In the genomic region with DNA sequence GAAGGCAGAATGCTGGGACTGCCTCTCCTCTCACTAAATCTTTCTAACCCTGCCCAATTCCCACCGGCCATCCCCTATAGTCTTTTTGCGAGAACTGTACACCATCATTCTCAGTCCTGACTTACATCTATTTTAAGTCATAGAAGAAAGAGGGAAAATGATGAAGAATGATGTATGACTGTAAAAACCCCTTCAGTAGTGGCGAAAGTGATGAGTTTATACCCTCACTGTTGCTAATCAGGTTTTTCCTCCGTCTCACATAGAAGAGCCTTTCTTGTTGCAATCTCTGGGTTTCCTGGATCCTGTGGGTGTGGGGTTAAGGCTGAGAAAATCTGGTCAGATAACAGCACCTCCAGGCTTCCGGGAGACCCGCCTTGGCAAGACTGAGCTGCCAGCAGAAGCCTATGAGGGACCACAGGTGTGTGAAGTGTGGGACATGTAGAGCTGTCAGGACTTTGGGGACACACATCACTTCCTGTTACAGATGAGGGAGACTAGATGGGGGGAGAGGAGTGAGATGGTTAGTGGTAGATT, we compare ENCODE assay signal across 17 cellular contexts.
A peak's percentile ranks its signal among the peaks of the same experiment; 100 is the strongest.
DNase-seq lines count a peak whose midpoint lies in the region; ATAC-seq and TF ChIP-seq lines count a peak whose summit lies in the region.
"Had no signal": no experiment of that assay in that cellular context is flagged by ENCODE, and none has a peak within 500 bp of the region (broad histone marks: within the 10 kb centered on the region; RNA-seq: fewer than 3 reads in every experiment).

No MANE protein-coding gene starts in this region.

- H3K9me3 ChIP-seq in T-helper 17 cell (ENCODE audit: control insufficient read depth, low read length, poor library complexity, severe bottlenecking): no peaks in the 10 kb centered on the region
- H3K9me3 ChIP-seq: HAP-1, left ventricle myocardium inferior had no signal

- H3K4me1 Mint-ChIP-seq in T-helper 17 cell: peaks cover 4% of the 10 kb centered on the region
- peaks cover 13% of the 10 kb centered on the region for H3K4me1 Mint-ChIP-seq in neural crest cell

- ATAC-seq in GM18868 (IDR thresholded peaks at IDR 0.05; ENCODE audit: unreplicated experiment): peak; percentile 67
- ATAC-seq in T-helper 17 cell: no peak
- ATAC-seq in GM19328 (IDR thresholded peaks at IDR 0.05; ENCODE audit: unreplicated experiment): no peak
- ATAC-seq: SK-N-SH treated with all-trans-retinoic acid at 6 μM for 48 hours had no signal

- DNase-seq in activated CD4-positive, alpha-beta T cell treated with anti-CD3 and anti-CD28 coated beads for 48 hours: peak; percentile 31
- DNase-seq in activated CD4-positive, alpha-beta T cell treated with anti-CD3 and anti-CD28 coated beads, Interleukin-2, amount 50 U/mL, for 1 hour: no peak
- DNase-seq in T-helper 17 cell (no peak), neural crest cell (ENCODE audit: low read depth, low spot score) (no peak), NCI-H748 (lab: John Stamatoyannopoulos, UW; ENCODE audit: unreplicated experiment) (no peak), AG08396 (ENCODE audit: low spot score) (no peak)
- DNase-seq: activated effector memory CD4-positive, alpha-beta T cell treated with anti-CD3 and anti-CD28 coated beads, Interleukin-2, amount 50 U/mL, for 16 hours; caudate nucleus; erythroblast; left ventricle myocardium inferior; nephron progenitor cell; trophoblast cell; WERI-Rb-1 had no signal

- no peaks in the 10 kb centered on the region for H3K9me3 Mint-ChIP-seq in neural crest cell
- H3K9me3 Mint-ChIP-seq: nephron progenitor cell had no signal

- TF ChIP-seq CTCF in neural crest cell (conservative IDR thresholded peaks at IDR 0.05): no peak

- no peak overlapping the region for H3K4me3 Mint-ChIP-seq in T-helper 17 cell
- no peak overlapping the region for H3K4me3 Mint-ChIP-seq in neural crest cell
- H3K4me3 Mint-ChIP-seq: nephron progenitor cell had no signal

- H3K27ac Mint-ChIP-seq in T-helper 17 cell: peak overlapping the region; percentile 75
- peak overlapping the region; percentile 46 for H3K27ac Mint-ChIP-seq in neural crest cell (ENCODE audit: unreplicated experiment)
- H3K27ac Mint-ChIP-seq: nephron progenitor cell had no signal

- peaks cover 1% of the 10 kb centered on the region for H3K36me3 Mint-ChIP-seq in T-helper 17 cell (ENCODE audit: low read depth)
- no peaks in the 10 kb centered on the region for H3K36me3 Mint-ChIP-seq in neural crest cell (ENCODE audit: low read depth)

- H3K27me3 Mint-ChIP-seq in T-helper 17 cell (no peaks in the 10 kb centered on the region), neural crest cell (ENCODE audit: low read depth) (no peaks in the 10 kb centered on the region)
